Comparison of ENCODE assay signal across 2 cellular contexts in genomic region chr2:100731535-100731981, GRCh38.
TF ChIP-seq lines count a peak whose summit lies in the region.

No MANE protein-coding gene starts in this region.

TF ChIP-seq in A549, 52 proteins besides CTCF, POLR2A, EP300 and RAD21 (continued from another document):
- TF ChIP-seq ELK1 (IDR thresholded peaks at IDR 0.05; ENCODE audit: low read depth, low read length) (no peak), JUN (IDR thresholded peaks at IDR 0.05) (peak; percentile 26 to 35; a peak in 1 of 5 replicates), TFCP2L1 (CRISPR knock-in tag; IDR thresholded peaks at IDR 0.05) (no peak), RCOR1 (IDR thresholded peaks at IDR 0.05; ENCODE audit: low read depth, low read length) (no peak), HOXA7 (CRISPR knock-in tag; IDR thresholded peaks at IDR 0.05) (no peak), BCL3 (IDR thresholded peaks at IDR 0.05) (0 out of 3 replicates have a peak, but pooled peaks have one; percentile 29), FOSB (CRISPR knock-in tag; IDR thresholded peaks at IDR 0.05) (no peak), SMC3 (IDR thresholded peaks at IDR 0.05) (peak; percentile 37; the same call in 1 of the 3 replicates)

TF ChIP-seq in HCT116, 20 proteins besides CTCF, POLR2A, EP300 and RAD21 (continued from another document):
- TF ChIP-seq REST (IDR thresholded peaks at IDR 0.05; ENCODE audit: low read depth) (no peak), EZH2phosphoT487 (IDR thresholded peaks at IDR 0.05; ENCODE audit: borderline replicate concordance) (no peak)
